ENCODE assay signal across 1 cellular context in the genomic region with DNA sequence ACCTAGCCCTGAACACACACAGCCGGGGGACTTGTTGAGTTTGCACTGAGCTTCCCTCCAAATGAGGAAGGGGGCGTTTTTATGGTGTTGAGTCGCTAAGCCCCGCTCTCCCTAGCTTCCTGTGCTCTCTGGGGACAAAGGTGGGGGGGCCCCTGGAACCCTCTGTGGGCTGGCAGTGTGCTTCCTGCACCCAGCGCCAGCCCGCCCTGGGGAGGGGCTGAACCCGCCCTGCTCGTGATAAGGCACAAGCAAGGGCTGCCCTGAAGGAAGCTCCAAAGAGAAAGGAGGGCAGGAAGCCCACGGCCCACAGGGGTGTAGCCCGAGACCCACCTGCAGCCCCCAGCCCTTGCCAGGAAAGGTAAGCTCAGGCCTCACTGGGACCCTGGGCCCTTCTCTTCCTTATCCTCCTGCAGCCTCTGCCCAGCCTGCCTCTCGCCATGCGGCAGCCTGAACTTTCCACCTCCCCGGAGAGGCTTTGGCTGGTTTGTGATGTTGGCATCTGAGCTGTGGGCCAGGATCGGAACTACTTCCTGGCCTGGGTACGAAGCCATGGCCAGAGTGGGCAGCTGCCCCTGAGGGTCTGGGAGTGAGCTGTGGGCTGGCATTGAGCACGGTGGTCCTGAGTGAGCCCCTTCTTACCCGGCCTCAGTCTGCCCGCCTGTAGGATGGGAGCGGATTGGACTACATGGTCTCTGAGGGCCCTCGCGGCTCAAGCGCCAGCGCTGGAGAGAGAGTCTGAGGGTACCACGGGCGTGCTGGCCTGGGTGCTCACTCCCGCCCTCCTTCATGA.
TF ChIP-seq lines count a peak whose summit lies in the region.

TSS of gene FERMT3 (plus strand) at position 265 of the 790 bp plus-strand sequence. CDS start 644 bp downstream, outside the sequence.

TF ChIP-seq in GM12878, 131 proteins besides CTCF, POLR2A, EP300 and RAD21 (continued from another document and continues in another):
- 0 out of 2 replicates have a peak, but pooled peaks have one; percentile 24 for TF ChIP-seq GATAD2B (conservative IDR thresholded peaks at IDR 0.05; ENCODE audit: low read depth)
- no peak for TF ChIP-seq KAT2A (conservative IDR thresholded peaks at IDR 0.05; ENCODE audit: control insufficient read depth, low read depth, low read length)
- no peak for TF ChIP-seq HDAC6 (IDR thresholded peaks at IDR 0.05; ENCODE audit: unreplicated experiment)
- TF ChIP-seq, protein P1, sequence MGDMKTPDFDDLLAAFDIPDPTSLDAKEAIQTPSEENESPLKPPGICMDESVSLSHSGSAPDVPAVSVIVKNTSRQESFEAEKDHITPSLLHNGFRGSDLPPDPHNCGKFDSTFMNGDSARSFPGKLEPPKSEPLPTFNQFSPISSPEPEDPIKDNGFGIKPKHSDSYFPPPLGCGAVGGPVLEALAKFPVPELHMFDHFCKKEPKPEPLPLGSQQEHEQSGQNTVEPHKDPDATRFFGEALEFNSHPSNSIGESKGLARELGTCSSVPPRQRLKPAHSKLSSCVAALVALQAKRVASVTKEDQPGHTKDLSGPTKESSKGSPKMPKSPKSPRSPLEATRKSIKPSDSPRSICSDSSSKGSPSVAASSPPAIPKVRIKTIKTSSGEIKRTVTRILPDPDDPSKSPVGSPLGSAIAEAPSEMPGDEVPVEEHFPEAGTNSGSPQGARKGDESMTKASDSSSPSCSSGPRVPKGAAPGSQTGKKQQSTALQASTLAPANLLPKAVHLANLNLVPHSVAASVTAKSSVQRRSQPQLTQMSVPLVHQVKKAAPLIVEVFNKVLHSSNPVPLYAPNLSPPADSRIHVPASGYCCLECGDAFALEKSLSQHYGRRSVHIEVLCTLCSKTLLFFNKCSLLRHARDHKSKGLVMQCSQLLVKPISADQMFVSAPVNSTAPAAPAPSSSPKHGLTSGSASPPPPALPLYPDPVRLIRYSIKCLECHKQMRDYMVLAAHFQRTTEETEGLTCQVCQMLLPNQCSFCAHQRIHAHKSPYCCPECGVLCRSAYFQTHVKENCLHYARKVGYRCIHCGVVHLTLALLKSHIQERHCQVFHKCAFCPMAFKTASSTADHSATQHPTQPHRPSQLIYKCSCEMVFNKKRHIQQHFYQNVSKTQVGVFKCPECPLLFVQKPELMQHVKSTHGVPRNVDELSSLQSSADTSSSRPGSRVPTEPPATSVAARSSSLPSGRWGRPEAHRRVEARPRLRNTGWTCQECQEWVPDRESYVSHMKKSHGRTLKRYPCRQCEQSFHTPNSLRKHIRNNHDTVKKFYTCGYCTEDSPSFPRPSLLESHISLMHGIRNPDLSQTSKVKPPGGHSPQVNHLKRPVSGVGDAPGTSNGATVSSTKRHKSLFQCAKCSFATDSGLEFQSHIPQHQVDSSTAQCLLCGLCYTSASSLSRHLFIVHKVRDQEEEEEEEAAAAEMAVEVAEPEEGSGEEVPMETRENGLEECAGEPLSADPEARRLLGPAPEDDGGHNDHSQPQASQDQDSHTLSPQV (IDR thresholded peaks at IDR 0.05) = no peak
- no peak for TF ChIP-seq SIX5 (IDR thresholded peaks at IDR 0.05; ENCODE audit: low read depth, low read length, severe bottlenecking)
- no peak for TF ChIP-seq NRF1 (conservative IDR thresholded peaks at IDR 0.05; ENCODE audit: low read depth, low read length)
- no peak for TF ChIP-seq RELA (IDR thresholded peaks at IDR 0.05; ENCODE audit: borderline replicate concordance, partially characterized antibody)
- no peak for TF ChIP-seq NR2C1 (IDR thresholded peaks at IDR 0.05)
- no peak for TF ChIP-seq HDAC2 (IDR thresholded peaks at IDR 0.05)
- TF ChIP-seq TCF3 (IDR thresholded peaks at IDR 0.05; ENCODE audit: borderline replicate concordance, insufficient read depth, low read depth, low read length) = peak; percentile 3; the same call in 1 of the 2 replicates
- no peak for TF ChIP-seq SRF (IDR thresholded peaks at IDR 0.05; ENCODE audit: low read depth in 2 of 2, low read length in 2 of 2)
- TF ChIP-seq POLR2AphosphoS2 (IDR thresholded peaks at IDR 0.05; ENCODE audit: low read depth, low read length) = peak; percentile 78; the same call in 1 of the 2 replicates
- TF ChIP-seq BHLHE40 (IDR thresholded peaks at IDR 0.05; ENCODE audit: borderline replicate concordance in 1 of 2, low read depth in 2 of 2, low read length in 1 of 2) = peak; percentile 72 to 86; a peak in 3 of 4 replicates
- no peak for TF ChIP-seq NFXL1 (IDR thresholded peaks at IDR 0.05; ENCODE audit: borderline replicate concordance)
- no peak for TF ChIP-seq ZZZ3 (IDR thresholded peaks at IDR 0.05; ENCODE audit: control insufficient read depth, insufficient read length, low read depth)
- TF ChIP-seq CHD1 (IDR thresholded peaks at IDR 0.05; ENCODE audit: low read depth, low read length) = no peak
- no peak for TF ChIP-seq ZNF24 (IDR thresholded peaks at IDR 0.05)
- TF ChIP-seq TBL1XR1 (IDR thresholded peaks at IDR 0.05; ENCODE audit: low read depth, low read length) = no peak
- no peak for TF ChIP-seq GABPA (IDR thresholded peaks at IDR 0.05; ENCODE audit: low read depth)
- no peak for TF ChIP-seq CBX3 (IDR thresholded peaks at IDR 0.05; ENCODE audit: borderline replicate concordance, low read depth)
- no peak for TF ChIP-seq NR2F1 (conservative IDR thresholded peaks at IDR 0.05)
- TF ChIP-seq ZNF217 (IDR thresholded peaks at IDR 0.05) = peak; percentile 43; the same call in 1 of the 2 replicates
- TF ChIP-seq PML (IDR thresholded peaks at IDR 0.05; ENCODE audit: low read length) = no peak
- TF ChIP-seq FOS (IDR thresholded peaks at IDR 0.05; ENCODE audit: borderline replicate concordance, extremely low read depth, insufficient read length) = no peak
- no peak for TF ChIP-seq JUND (IDR thresholded peaks at IDR 0.05; ENCODE audit: low read depth, low read length)
- TF ChIP-seq, protein P2, sequence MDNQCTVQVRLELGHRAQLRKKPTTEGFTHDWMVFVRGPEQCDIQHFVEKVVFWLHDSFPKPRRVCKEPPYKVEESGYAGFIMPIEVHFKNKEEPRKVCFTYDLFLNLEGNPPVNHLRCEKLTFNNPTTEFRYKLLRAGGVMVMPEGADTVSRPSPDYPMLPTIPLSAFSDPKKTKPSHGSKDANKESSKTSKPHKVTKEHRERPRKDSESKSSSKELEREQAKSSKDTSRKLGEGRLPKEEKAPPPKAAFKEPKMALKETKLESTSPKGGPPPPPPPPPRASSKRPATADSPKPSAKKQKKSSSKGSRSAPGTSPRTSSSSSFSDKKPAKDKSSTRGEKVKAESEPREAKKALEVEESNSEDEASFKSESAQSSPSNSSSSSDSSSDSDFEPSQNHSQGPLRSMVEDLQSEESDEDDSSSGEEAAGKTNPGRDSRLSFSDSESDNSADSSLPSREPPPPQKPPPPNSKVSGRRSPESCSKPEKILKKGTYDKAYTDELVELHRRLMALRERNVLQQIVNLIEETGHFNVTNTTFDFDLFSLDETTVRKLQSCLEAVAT (IDR thresholded peaks at IDR 0.05) = no peak
- no peak for TF ChIP-seq ZBTB4 (CRISPR knock-in tag; IDR thresholded peaks at IDR 0.05)
- TF ChIP-seq, protein P3, sequence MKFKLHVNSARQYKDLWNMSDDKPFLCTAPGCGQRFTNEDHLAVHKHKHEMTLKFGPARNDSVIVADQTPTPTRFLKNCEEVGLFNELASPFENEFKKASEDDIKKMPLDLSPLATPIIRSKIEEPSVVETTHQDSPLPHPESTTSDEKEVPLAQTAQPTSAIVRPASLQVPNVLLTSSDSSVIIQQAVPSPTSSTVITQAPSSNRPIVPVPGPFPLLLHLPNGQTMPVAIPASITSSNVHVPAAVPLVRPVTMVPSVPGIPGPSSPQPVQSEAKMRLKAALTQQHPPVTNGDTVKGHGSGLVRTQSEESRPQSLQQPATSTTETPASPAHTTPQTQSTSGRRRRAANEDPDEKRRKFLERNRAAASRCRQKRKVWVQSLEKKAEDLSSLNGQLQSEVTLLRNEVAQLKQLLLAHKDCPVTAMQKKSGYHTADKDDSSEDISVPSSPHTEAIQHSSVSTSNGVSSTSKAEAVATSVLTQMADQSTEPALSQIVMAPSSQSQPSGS (IDR thresholded peaks at IDR 0.05; ENCODE audit: low read length) = no peak
- TF ChIP-seq, protein P4, sequence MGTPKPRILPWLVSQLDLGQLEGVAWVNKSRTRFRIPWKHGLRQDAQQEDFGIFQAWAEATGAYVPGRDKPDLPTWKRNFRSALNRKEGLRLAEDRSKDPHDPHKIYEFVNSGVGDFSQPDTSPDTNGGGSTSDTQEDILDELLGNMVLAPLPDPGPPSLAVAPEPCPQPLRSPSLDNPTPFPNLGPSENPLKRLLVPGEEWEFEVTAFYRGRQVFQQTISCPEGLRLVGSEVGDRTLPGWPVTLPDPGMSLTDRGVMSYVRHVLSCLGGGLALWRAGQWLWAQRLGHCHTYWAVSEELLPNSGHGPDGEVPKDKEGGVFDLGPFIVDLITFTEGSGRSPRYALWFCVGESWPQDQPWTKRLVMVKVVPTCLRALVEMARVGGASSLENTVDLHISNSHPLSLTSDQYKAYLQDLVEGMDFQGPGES (IDR thresholded peaks at IDR 0.05) = no peak
- TF ChIP-seq, protein P5, sequence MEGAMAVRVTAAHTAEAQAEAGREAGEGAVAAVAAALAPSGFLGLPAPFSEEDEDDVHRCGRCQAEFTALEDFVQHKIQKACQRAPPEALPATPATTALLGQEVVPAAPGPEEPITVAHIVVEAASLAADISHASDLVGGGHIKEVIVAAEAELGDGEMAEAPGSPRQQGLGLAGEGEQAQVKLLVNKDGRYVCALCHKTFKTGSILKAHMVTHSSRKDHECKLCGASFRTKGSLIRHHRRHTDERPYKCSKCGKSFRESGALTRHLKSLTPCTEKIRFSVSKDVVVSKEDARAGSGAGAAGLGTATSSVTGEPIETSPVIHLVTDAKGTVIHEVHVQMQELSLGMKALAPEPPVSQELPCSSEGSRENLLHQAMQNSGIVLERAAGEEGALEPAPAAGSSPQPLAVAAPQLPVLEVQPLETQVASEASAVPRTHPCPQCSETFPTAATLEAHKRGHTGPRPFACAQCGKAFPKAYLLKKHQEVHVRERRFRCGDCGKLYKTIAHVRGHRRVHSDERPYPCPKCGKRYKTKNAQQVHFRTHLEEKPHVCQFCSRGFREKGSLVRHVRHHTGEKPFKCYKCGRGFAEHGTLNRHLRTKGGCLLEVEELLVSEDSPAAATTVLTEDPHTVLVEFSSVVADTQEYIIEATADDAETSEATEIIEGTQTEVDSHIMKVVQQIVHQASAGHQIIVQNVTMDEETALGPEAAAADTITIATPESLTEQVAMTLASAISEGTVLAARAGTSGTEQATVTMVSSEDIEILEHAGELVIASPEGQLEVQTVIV (IDR thresholded peaks at IDR 0.05; ENCODE audit: borderline replicate concordance, partially characterized antibody) = no peak
- no peak for TF ChIP-seq FOXK2 (IDR thresholded peaks at IDR 0.05)
- TF ChIP-seq TARDBP (IDR thresholded peaks at IDR 0.05; ENCODE audit: borderline replicate concordance) = no peak
- TF ChIP-seq ZNF207 (IDR thresholded peaks at IDR 0.05; ENCODE audit: borderline replicate concordance) = no peak
- TF ChIP-seq SMAD5 (IDR thresholded peaks at IDR 0.05; ENCODE audit: low read depth) = peak; percentile 43; the same call in 1 of the 2 replicates
- TF ChIP-seq, protein P6, sequence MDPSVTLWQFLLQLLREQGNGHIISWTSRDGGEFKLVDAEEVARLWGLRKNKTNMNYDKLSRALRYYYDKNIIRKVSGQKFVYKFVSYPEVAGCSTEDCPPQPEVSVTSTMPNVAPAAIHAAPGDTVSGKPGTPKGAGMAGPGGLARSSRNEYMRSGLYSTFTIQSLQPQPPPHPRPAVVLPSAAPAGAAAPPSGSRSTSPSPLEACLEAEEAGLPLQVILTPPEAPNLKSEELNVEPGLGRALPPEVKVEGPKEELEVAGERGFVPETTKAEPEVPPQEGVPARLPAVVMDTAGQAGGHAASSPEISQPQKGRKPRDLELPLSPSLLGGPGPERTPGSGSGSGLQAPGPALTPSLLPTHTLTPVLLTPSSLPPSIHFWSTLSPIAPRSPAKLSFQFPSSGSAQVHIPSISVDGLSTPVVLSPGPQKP (IDR thresholded peaks at IDR 0.05; ENCODE audit: low read depth, low read length) = no peak
- no peak for TF ChIP-seq TCF12 (IDR thresholded peaks at IDR 0.05; ENCODE audit: low read depth, low read length)
- TF ChIP-seq, protein P7, sequence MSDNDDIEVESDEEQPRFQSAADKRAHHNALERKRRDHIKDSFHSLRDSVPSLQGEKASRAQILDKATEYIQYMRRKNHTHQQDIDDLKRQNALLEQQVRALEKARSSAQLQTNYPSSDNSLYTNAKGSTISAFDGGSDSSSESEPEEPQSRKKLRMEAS (IDR thresholded peaks at IDR 0.05; ENCODE audit: low read depth, low read length) = no peak
- no peak for TF ChIP-seq SMC3 (IDR thresholded peaks at IDR 0.05; ENCODE audit: borderline replicate concordance, low read length)
- no peak for TF ChIP-seq USF1 (IDR thresholded peaks at IDR 0.05; ENCODE audit: borderline replicate concordance, extremely low read length, insufficient read depth, low read depth, low read length)
